30 cellular contexts compared by ENCODE assay signal in the genomic region with DNA sequence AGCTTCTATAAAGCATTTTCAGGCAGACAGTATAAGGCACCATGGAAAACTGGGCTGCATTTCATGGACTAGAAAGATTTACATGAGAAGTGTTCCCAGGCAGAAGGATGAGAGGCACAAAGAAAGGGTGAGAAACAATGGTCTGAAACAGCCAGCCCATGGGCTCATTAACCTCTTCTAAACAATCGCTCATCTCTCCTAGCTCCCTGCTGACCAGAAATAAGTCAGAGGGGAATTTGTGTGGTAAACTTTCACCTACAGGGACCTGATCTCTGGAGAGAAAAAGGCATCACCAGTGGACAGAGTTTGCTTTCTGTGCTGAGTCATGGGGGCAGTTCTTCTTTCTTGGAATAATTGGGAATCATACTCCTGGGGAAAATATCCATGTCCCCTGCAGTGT. TPM values are rescaled to one million over a fixed set of nuclear protein-coding genes. Genes with fewer than 3 reads are reported as not detected.
DNase-seq lines count a peak whose midpoint lies in the region; ATAC-seq and TF ChIP-seq lines count a peak whose summit lies in the region.
"Had no signal": no experiment of that assay in that cellular context is flagged by ENCODE, and none has a peak within 500 bp of the region (broad histone marks: within the 10 kb centered on the region; RNA-seq: fewer than 3 reads in every experiment).

No MANE protein-coding gene starts in this region.

- no peak overlapping the region for H3K9ac ChIP-seq in MM.1S (ENCODE audit: low read length)

- no peaks in the 10 kb centered on the region for H3K27me3 ChIP-seq in MM.1S (replicated peaks; ENCODE audit: insufficient read depth, low read length)
- H3K27me3 ChIP-seq: brain microvascular endothelial cell, SJCRH30, transverse colon had no signal

- TF ChIP-seq CTCF in MM.1S (IDR thresholded peaks at IDR 0.05; ENCODE audit: low read length) (no peak), mesothelial cell of epicardium (IDR thresholded peaks at IDR 0.05; ENCODE audit: unreplicated experiment) (no peak)

- no peaks in the 10 kb centered on the region for H3K9me2 ChIP-seq in MM.1S (replicated peaks; ENCODE audit: insufficient read depth, low read length)

- H3K4me1 ChIP-seq in MM.1S (ENCODE audit: low read length) = no peaks in the 10 kb centered on the region
- H3K4me1 ChIP-seq: Caco-2, gastroesophageal sphincter, prostate gland, SJCRH30 had no signal

- peak; percentile 51 for DNase-seq in NCI-H146 (lab: John Stamatoyannopoulos, UW)
- no peak for DNase-seq in NCI-H146 treated with DMSO at 0.1 percent for 48 hours (lab: John Stamatoyannopoulos, UW; ENCODE audit: unreplicated experiment)
- DNase-seq in NCI-H69 (lab: John Stamatoyannopoulos, UW) = peak; percentile 75
- peak; percentile 35 for DNase-seq in iPS-NIHi11 (ENCODE audit: low spot score)
- no peak for DNase-seq in MM.1S
- DNase-seq in HCEC 1CT = no peak
- DNase-seq in mesothelial cell of epicardium (ENCODE audit: low spot score in 2 of 2, unreplicated experiment in 2 of 2) = no peak
- no peak for DNase-seq in stimulated activated naive CD8-positive, alpha-beta T cell treated with anti-CD3 and anti-CD28 coated beads, Interleukin-15, amount 100 ng/mL, for 72 hours
- DNase-seq: activated CD4-positive, alpha-beta T cell treated with anti-CD3 and anti-CD28 coated beads, Interleukin-2, amount 10 ng/mL, durations not matched to agents 24 days and 14 days; activated effector memory CD4-positive, alpha-beta T cell treated with Interleukin-2 at 50 U/mL for 16 hours; activated T-cell treated with anti-CD3 and anti-CD28 coated beads, Interleukin-2, amount 50 U/mL, for 1 hour; amygdala; brain microvascular endothelial cell; Caco-2; DMS79; KG1; NCI-H1417 treated with DMSO at 0.1 percent for 48 hours; NCI-H2107; NCI-H446 treated with DMSO at 0.1 percent for 48 hours; NCI-H82; SJCRH30; stimulated activated CD4-positive, alpha-beta T cell treated with anti-CD3 and anti-CD28 coated beads, Interleukin-4, amount 100 ng/mL, for 24 hours; transverse colon had no signal

- no peak overlapping the region for H3K4me3 ChIP-seq in MM.1S (ENCODE audit: low read length)
- H3K4me3 ChIP-seq: gastroesophageal sphincter, prostate gland, SJCRH30, transverse colon had no signal

- no peak overlapping the region for H2AFZ ChIP-seq in MM.1S (ENCODE audit: low read length)

- H3K36me3 ChIP-seq in MM.1S (replicated peaks; ENCODE audit: insufficient read depth, low read length) = no peaks in the 10 kb centered on the region
- H3K36me3 ChIP-seq: brain microvascular endothelial cell, gastroesophageal sphincter, prostate gland, SJCRH30, transverse colon had no signal

- peaks cover 19% of the 10 kb centered on the region for H3K27me3 Mint-ChIP-seq in mesothelial cell of epicardium (ENCODE audit: low read depth)
- H3K27me3 Mint-ChIP-seq in stimulated activated naive CD8-positive, alpha-beta T cell treated with anti-CD3 and anti-CD28 coated beads, Interleukin-15, amount 100 ng/mL, for 72 hours = no peaks in the 10 kb centered on the region
- H3K27me3 Mint-ChIP-seq: activated CD4-positive, alpha-beta T cell treated with anti-CD3 and anti-CD28 coated beads, Interleukin-2, amount 10 ng/mL, durations not matched to agents 24 days and 14 days had no signal

- H3K36me3 Mint-ChIP-seq in mesothelial cell of epicardium = no peaks in the 10 kb centered on the region
- H3K36me3 Mint-ChIP-seq: activated naive CD4-positive, alpha-beta T cell treated with anti-CD3 and anti-CD28 coated beads, Interleukin-2, amount 50 U/mL, for 72 hours; CD14-positive monocyte had no signal

- H3F3A ChIP-seq in MM.1S (ENCODE audit: insufficient read depth, low read length) = no peaks in the 10 kb centered on the region

- no peak overlapping the region for H3K4me3 Mint-ChIP-seq in mesothelial cell of epicardium
- H3K4me3 Mint-ChIP-seq in stimulated activated naive CD8-positive, alpha-beta T cell treated with anti-CD3 and anti-CD28 coated beads, Interleukin-15, amount 100 ng/mL, for 72 hours = no peak overlapping the region
- H3K4me3 Mint-ChIP-seq: activated CD4-positive, alpha-beta T cell treated with anti-CD3 and anti-CD28 coated beads, Interleukin-2, amount 10 ng/mL, durations not matched to agents 24 days and 14 days; CD14-positive monocyte had no signal

- H3K9me3 Mint-ChIP-seq in mesothelial cell of epicardium = no peaks in the 10 kb centered on the region
- no peaks in the 10 kb centered on the region for H3K9me3 Mint-ChIP-seq in stimulated activated naive CD8-positive, alpha-beta T cell treated with anti-CD3 and anti-CD28 coated beads, Interleukin-15, amount 100 ng/mL, for 72 hours
- H3K9me3 Mint-ChIP-seq: activated CD4-positive, alpha-beta T cell treated with anti-CD3 and anti-CD28 coated beads, Interleukin-2, amount 10 ng/mL, durations not matched to agents 24 days and 14 days had no signal

- H3K79me2 ChIP-seq in MM.1S (ENCODE audit: low read length) = no peaks in the 10 kb centered on the region

- no peak for ATAC-seq in stimulated activated naive CD8-positive, alpha-beta T cell treated with anti-CD3 and anti-CD28 coated beads, Interleukin-15, amount 100 ng/mL, for 72 hours
- ATAC-seq: activated naive CD4-positive, alpha-beta T cell treated with anti-CD3 and anti-CD28 coated beads, Interleukin-2, amount 50 U/mL, for 72 hours; gastroesophageal sphincter had no signal

- no peak overlapping the region for H3K4me2 ChIP-seq in MM.1S (ENCODE audit: low read depth, low read length)

- no peaks in the 10 kb centered on the region for H3K9me3 ChIP-seq in MM.1S (replicated peaks; ENCODE audit: insufficient read depth, low read length)
- H3K9me3 ChIP-seq: Caco-2, gastroesophageal sphincter, prostate gland, SJCRH30, transverse colon had no signal

- no peak overlapping the region for H3K27ac ChIP-seq in MM.1S (ENCODE audit: low read length)
- H3K27ac ChIP-seq: 22Rv1, brain microvascular endothelial cell, gastroesophageal sphincter, prostate gland, SJCRH30, transverse colon had no signal

- no peaks in the 10 kb centered on the region for H3K4me1 Mint-ChIP-seq in mesothelial cell of epicardium
- H3K4me1 Mint-ChIP-seq in stimulated activated naive CD8-positive, alpha-beta T cell treated with anti-CD3 and anti-CD28 coated beads, Interleukin-15, amount 100 ng/mL, for 72 hours = no peaks in the 10 kb centered on the region
- H3K4me1 Mint-ChIP-seq: activated CD4-positive, alpha-beta T cell treated with anti-CD3 and anti-CD28 coated beads, Interleukin-2, amount 10 ng/mL, durations not matched to agents 24 days and 14 days; CD14-positive monocyte had no signal

- H3K27ac Mint-ChIP-seq in mesothelial cell of epicardium = no peak overlapping the region
- H3K27ac Mint-ChIP-seq in stimulated activated naive CD8-positive, alpha-beta T cell treated with anti-CD3 and anti-CD28 coated beads, Interleukin-15, amount 100 ng/mL, for 72 hours = no peak overlapping the region
- H3K27ac Mint-ChIP-seq: activated CD4-positive, alpha-beta T cell treated with anti-CD3 and anti-CD28 coated beads, Interleukin-2, amount 10 ng/mL, durations not matched to agents 24 days and 14 days; activated naive CD4-positive, alpha-beta T cell treated with anti-CD3 and anti-CD28 coated beads, Interleukin-2, amount 50 U/mL, for 72 hours; CD14-positive monocyte had no signal

- no peaks in the 10 kb centered on the region for H4K20me1 ChIP-seq in MM.1S (ENCODE audit: insufficient read depth, low read length)

RNA-seq across cellular contexts. Expression of a gene that starts 51.9 kb away (rescaled TPM):
- 0.31 to 1.8 TPM (median 0.95 TPM) in 3 replicates for total RNA-seq in mesothelial cell of epicardium
- total RNA-seq: activated CD4-positive, alpha-beta T cell treated with anti-CD3 and anti-CD28 coated beads, Interleukin-2, amount 10 ng/mL, durations not matched to agents 24 days and 14 days; activated CD8-positive, alpha-beta memory T cell treated with anti-CD3 and anti-CD28 coated beads for 36 hours; activated naive CD4-positive, alpha-beta T cell treated with anti-CD3 and anti-CD28 coated beads, Interleukin-2, amount 50 U/mL, for 72 hours; Caco-2; endothelial cell of umbilical vein had no signal

Comparison
In these comparisons a context has a peak if more than half of its experiments do, and no peak if none do; other contexts are left out.
1. DNase-seq: peak in NCI-H146 (single experiment), NCI-H69 (single experiment) and iPS-NIHi11 (single experiment); none in NCI-H146 treated with DMSO at 0.1 percent for 48 hours (single experiment), MM.1S (single experiment), HCEC 1CT (single experiment), mesothelial cell of epicardium (0 of 2) and stimulated activated naive CD8-positive, alpha-beta T cell treated with anti-CD3 and anti-CD28 coated beads, Interleukin-15, amount 100 ng/mL, for 72 hours (0 of 2).